ENCODE assay signal across 8 cellular contexts in genomic region chr1:158149175-158149574, GRCh38. TPM values are rescaled to one million over a fixed set of nuclear protein-coding genes. Genes with fewer than 3 reads are reported as not detected.
DNase-seq lines count a peak whose midpoint lies in the region; ATAC-seq and TF ChIP-seq lines count a peak whose summit lies in the region.

No MANE protein-coding gene starts in this region.

- H3K4me3 ChIP-seq in DOHH2 (ENCODE audit: low read length) (peak overlapping the region; percentile 70), SJSA1 (peak overlapping the region; percentile 23), esophagus (ENCODE audit: low read depth in 1 of 2, low read length in 2 of 2) (peak overlapping the region; percentile 24 to 25), trophoblast cell (ENCODE audit: low read depth, low read length) (no peak overlapping the region)

- no peak for ATAC-seq in GM21526 (IDR thresholded peaks at IDR 0.05; ENCODE audit: low FRiP score, unreplicated experiment)
- no peak for ATAC-seq in HG02981 (IDR thresholded peaks at IDR 0.05; ENCODE audit: unreplicated experiment)

- H3K4me1 ChIP-seq in DOHH2 (ENCODE audit: control insufficient read depth, low read length) (peaks cover 37% of the 10 kb centered on the region), SJSA1 (replicated peaks) (peaks cover 18% of the 10 kb centered on the region), esophagus (ENCODE audit: control insufficient read depth in 2 of 2, insufficient read depth in 2 of 2, low read length in 1 of 2) (peaks cover 0 to 2% of the 10 kb centered on the region in 2 donors), trophoblast cell (ENCODE audit: control insufficient read depth in 1 of 2, insufficient read depth in 2 of 2, low read length in 2 of 2) (no peaks in the 10 kb centered on the region)

- peaks cover 10% of the 10 kb centered on the region for H3F3A ChIP-seq in DOHH2 (ENCODE audit: control insufficient read depth, insufficient read depth)

- H3K79me1 ChIP-seq in trophoblast cell (ENCODE audit: low read length): no peaks in the 10 kb centered on the region

- H3K27ac ChIP-seq in DOHH2 (ENCODE audit: low read depth, low read length): 0 out of 2 replicates have a peak overlapping the region, but pooled peaks have one; percentile 4
- no peak overlapping the region for H3K27ac ChIP-seq in SJSA1
- peak overlapping the region; percentile 14 to 63 for H3K27ac ChIP-seq in esophagus (ENCODE audit: low read depth in 2 of 2, low read length in 1 of 2)
- H3K27ac ChIP-seq in trophoblast cell (ENCODE audit: low read depth, low read length): no peak overlapping the region

- H3K9me3 ChIP-seq in DOHH2 (ENCODE audit: control insufficient read depth, insufficient read depth, low read length): peaks cover 10% of the 10 kb centered on the region; the same call in 1 of the 2 replicates
- no peaks in the 10 kb centered on the region for H3K9me3 ChIP-seq in SJSA1 (replicated peaks)
- no peaks in the 10 kb centered on the region for H3K9me3 ChIP-seq in esophagus (ENCODE audit: control insufficient read depth in 2 of 2, insufficient read depth in 1 of 2, low read depth in 1 of 2, low read length in 1 of 2)
- no peaks in the 10 kb centered on the region for H3K9me3 ChIP-seq in trophoblast cell (ENCODE audit: insufficient read depth, low read depth, low read length)

- H2BK12ac ChIP-seq in trophoblast cell (ENCODE audit: low read length): no peak overlapping the region

- H4K8ac ChIP-seq in trophoblast cell (ENCODE audit: low read depth, low read length): peak overlapping the region; percentile 96

- H3K27me3 ChIP-seq in DOHH2 (ENCODE audit: control insufficient read depth, low read length) (no peaks in the 10 kb centered on the region), SJSA1 (replicated peaks) (no peaks in the 10 kb centered on the region), esophagus (ENCODE audit: control insufficient read depth in 1 of 2, insufficient read depth in 2 of 2, low read length in 2 of 2) (no peaks in the 10 kb centered on the region), trophoblast cell (ENCODE audit: insufficient read depth, low read length) (no peaks in the 10 kb centered on the region)

- H2BK5ac ChIP-seq in trophoblast cell (ENCODE audit: low read depth, low read length, poor library complexity): no peak overlapping the region

- peak overlapping the region; percentile 58 for H3K4me2 ChIP-seq in DOHH2 (ENCODE audit: low read length)
- peak overlapping the region; percentile 54 for H3K4me2 ChIP-seq in trophoblast cell (ENCODE audit: low read length)

- no peak overlapping the region for H4K12ac ChIP-seq in trophoblast cell (ENCODE audit: low read depth, low read length)

- no peak overlapping the region for H2BK120ac ChIP-seq in trophoblast cell (ENCODE audit: insufficient read depth, low read length, poor library complexity)

- no peak overlapping the region for H3K23ac ChIP-seq in trophoblast cell (ENCODE audit: low read length)

- H4K20me1 ChIP-seq in DOHH2 (ENCODE audit: control insufficient read depth, insufficient read depth, low read depth, low read length): no peaks in the 10 kb centered on the region

- peak overlapping the region; percentile 82 for H2AFZ ChIP-seq in trophoblast cell (ENCODE audit: insufficient read depth, low read length, poor library complexity)

- DNase-seq in SJSA1 (ENCODE audit: low read depth in 1 of 2, low spot score in 2 of 2) (no peak), trophoblast cell (no peak), LoVo (ENCODE audit: low spot score) (no peak), G401 (ENCODE audit: low spot score) (no peak)

- no peak overlapping the region for H2AK5ac ChIP-seq in trophoblast cell (ENCODE audit: low read length)

- no peak for TF ChIP-seq CTCF in DOHH2 (IDR thresholded peaks at IDR 0.05; ENCODE audit: low read depth, low read length, poor library complexity, severe bottlenecking)

- H3K18ac ChIP-seq in trophoblast cell (ENCODE audit: low read length): no peak overlapping the region

- whole genome bisulfite sequencing in esophagus, 2 donors: 41 to 47% methylated on average over 8 of the region's 8 CpGs
- WGBS in trophoblast cell (ENCODE audit: extremely low coverage, insufficient coverage, insufficient read length): no CpG with 5 or more reads among the region's 8 CpGs

- in situ Hi-C loops in G401 (cut with HindIII; ENCODE audit: low sequenced_read_pairs): no loop called here

- H4K91ac ChIP-seq in trophoblast cell (ENCODE audit: low read depth, low read length): no peak overlapping the region

- H3K14ac ChIP-seq in trophoblast cell (ENCODE audit: low read length): no peak overlapping the region

- no peaks in the 10 kb centered on the region for H3K79me2 ChIP-seq in DOHH2 (ENCODE audit: control insufficient read depth, low read length)
- H3K79me2 ChIP-seq in trophoblast cell (ENCODE audit: control insufficient read depth, insufficient read depth, low read length, poor library complexity): no peaks in the 10 kb centered on the region

- H3K4ac ChIP-seq in trophoblast cell (ENCODE audit: low read depth, low read length): no peak overlapping the region

- no peaks in the 10 kb centered on the region for H3K36me3 ChIP-seq in DOHH2 (ENCODE audit: control insufficient read depth, low read length)
- no peaks in the 10 kb centered on the region for H3K36me3 ChIP-seq in SJSA1
- H3K36me3 ChIP-seq in esophagus (ENCODE audit: control insufficient read depth in 2 of 2, insufficient read depth in 2 of 2, low read length in 1 of 2): no peaks in the 10 kb centered on the region
- no peaks in the 10 kb centered on the region for H3K36me3 ChIP-seq in trophoblast cell (ENCODE audit: control insufficient read depth in 1 of 2, insufficient read depth in 2 of 2, low read length in 2 of 2)

- no peaks in the 10 kb centered on the region for H3K9me2 ChIP-seq in DOHH2 (replicated peaks; ENCODE audit: control insufficient read depth, low read length)

- no peak overlapping the region for H3K9ac ChIP-seq in trophoblast cell (ENCODE audit: low read length)

RNA-seq across cellular contexts. Expression of gene CD1D, which starts 31.5 kb away (rescaled TPM):
- not detected in 2 replicates for total RNA-seq in SJSA1 (2014; rRNA removed; shearing (Covaris generic))
- polyA plus RNA-seq in esophagus: under 1 TPM; 0.27 to 0.47 TPM
- polyA plus RNA-seq in trophoblast cell (2013): 0.01 TPM in 1 of 2 replicates, not detected in the other
- total RNA-seq in G401 (2014; rRNA removed; shearing (Covaris generic)): not detected in 2 replicates

Comparison
In these comparisons a context has a peak if more than half of its experiments do, and no peak if none do; other contexts are left out.
1. H3K27ac ChIP-seq: peak in DOHH2 (single experiment) and esophagus (2 of 2); none in SJSA1 (single experiment) and trophoblast cell (single experiment).